ENCODE assay signal across 8 cellular contexts in genomic region chr10:72108004-72108370, GRCh38. TPM values are rescaled to one million over a fixed set of nuclear protein-coding genes. Genes with fewer than 3 reads are reported as not detected.
A peak's percentile ranks its signal among the peaks of the same experiment; 100 is the strongest.
DNase-seq lines count a peak whose midpoint lies in the region; ATAC-seq and TF ChIP-seq lines count a peak whose summit lies in the region.
"Not testable (repeated sequence)": the region's sequence is repeated elsewhere in the genome, so short reads cannot be mapped to it uniquely, and the experiment has no call there.

No MANE protein-coding gene starts in this region.

- H3K4me2 ChIP-seq in Karpas-422 (ENCODE audit: low read depth, low read length, poor library complexity, severe bottlenecking): not testable (repeated sequence)

- H3K4me3 Mint-ChIP-seq in CD4-positive, CD25-positive, alpha-beta regulatory T cell: peak overlapping the region; percentile 29 to 83 (median 69)
- H3K4me3 Mint-ChIP-seq in T-cell: peak overlapping the region; percentile 13 to 74 (median 67)
- H3K4me3 Mint-ChIP-seq in activated CD8-positive, alpha-beta T cell treated with anti-CD3 and anti-CD28 coated beads for 36 hours: peak overlapping the region; percentile 69
- peak overlapping the region; percentile 74 for H3K4me3 Mint-ChIP-seq in activated naive CD4-positive, alpha-beta T cell treated with anti-CD3 and anti-CD28 coated beads, Interleukin-2, amount 50 U/mL, for 24 hours
- H3K4me3 Mint-ChIP-seq in effector memory CD8-positive, alpha-beta T cell: peak overlapping the region in 1 of 2 donors; percentile 66
- H3K4me3 Mint-ChIP-seq in memory B cell; stimulated activated naive B cell treated with anti-CD40 and anti-IgM and Interleukin-4, amounts not matched to agents 10 μg/mL and 1 μg/mL and 100 μg/mL, for 72 hours: not testable (repeated sequence)

- H3K36me3 Mint-ChIP-seq in CD4-positive, CD25-positive, alpha-beta regulatory T cell; activated naive CD4-positive, alpha-beta T cell treated with anti-CD3 and anti-CD28 coated beads, Interleukin-2, amount 50 U/mL, for 24 hours; effector memory CD8-positive, alpha-beta T cell (ENCODE audit: insufficient read depth): not testable (repeated sequence)
- peaks cover 13% of the 10 kb centered on the region for H3K36me3 Mint-ChIP-seq in T-cell
- H3K36me3 Mint-ChIP-seq in activated CD8-positive, alpha-beta T cell treated with anti-CD3 and anti-CD28 coated beads for 36 hours (ENCODE audit: low read depth): peaks cover 35% of the 10 kb centered on the region
- H3K36me3 Mint-ChIP-seq in memory B cell: peaks cover 10% of the 10 kb centered on the region
- peaks cover 28 to 62% of the 10 kb centered on the region in 2 donors for H3K36me3 Mint-ChIP-seq in stimulated activated naive B cell treated with anti-CD40 and anti-IgM and Interleukin-4, amounts not matched to agents 10 μg/mL and 1 μg/mL and 100 μg/mL, for 72 hours

- peaks cover 53% of the 10 kb centered on the region for H3K4me1 ChIP-seq in CD4-positive, CD25-positive, alpha-beta regulatory T cell (ENCODE audit: control insufficient read depth, insufficient read depth, low read length, poor library complexity, severe bottlenecking)
- H3K4me1 ChIP-seq in Karpas-422 (ENCODE audit: low read length): peaks cover 20% of the 10 kb centered on the region

- not testable (repeated sequence) for H3K9ac ChIP-seq in Karpas-422 (ENCODE audit: low read length)

- H3K4me3 ChIP-seq in CD4-positive, CD25-positive, alpha-beta regulatory T cell (ENCODE audit: low read depth, low read length): peak overlapping the region; percentile 66
- not testable (repeated sequence) for H3K4me3 ChIP-seq in Karpas-422 (ENCODE audit: low read length)

- H3K27me3 ChIP-seq in CD4-positive, CD25-positive, alpha-beta regulatory T cell (ENCODE audit: control insufficient read depth, insufficient read depth, low read length); Karpas-422 (ENCODE audit: low read length): not testable (repeated sequence)

- POLR2A ChIA-PET in T-cell (lab: Charles Lee): interaction anchor here (0.8 to 2.3 kb wide), 3 partner anchors 19 to 34 kb away, joined by 4 to 10 read pairs (median 9); partner anchors contain the start of gene SPOCK2 (in 1 of the 2)
- POLR2A ChIA-PET in activated CD8-positive, alpha-beta T cell treated with anti-CD3 and anti-CD28 coated beads for 36 hours (lab: Charles Lee): interaction anchor here (0.7 to 2.0 kb wide), 8 partner anchors 8 to 220 kb away, joined by 3 to 8 read pairs (median 4); partner anchors contain the start of genes ANAPC16, ASCC1 and SPOCK2

- not testable (repeated sequence) for TF ChIP-seq CTCF in activated CD8-positive, alpha-beta T cell treated with anti-CD3 and anti-CD28 coated beads for 36 hours (IDR thresholded peaks at IDR 0.05)

- intact Hi-C loops in activated CD8-positive, alpha-beta T cell treated with anti-CD3 and anti-CD28 coated beads for 36 hours (cut with micrococcal nuclease): not testable (repeated sequence)

- H4K20me1 ChIP-seq in Karpas-422 (ENCODE audit: insufficient read depth, low read depth, low read length): not testable (repeated sequence)

- peaks cover 42 to 88% (median 65%) of the 10 kb centered on the region in 4 donors for H3K4me1 Mint-ChIP-seq in CD4-positive, CD25-positive, alpha-beta regulatory T cell
- H3K4me1 Mint-ChIP-seq in T-cell: peaks cover 82 to 86% (median 84%) of the 10 kb centered on the region in 3 donors
- peaks cover 70% of the 10 kb centered on the region for H3K4me1 Mint-ChIP-seq in activated CD8-positive, alpha-beta T cell treated with anti-CD3 and anti-CD28 coated beads for 36 hours (ENCODE audit: low read depth)
- peaks cover 90% of the 10 kb centered on the region for H3K4me1 Mint-ChIP-seq in activated naive CD4-positive, alpha-beta T cell treated with anti-CD3 and anti-CD28 coated beads, Interleukin-2, amount 50 U/mL, for 24 hours
- H3K4me1 Mint-ChIP-seq in effector memory CD8-positive, alpha-beta T cell (ENCODE audit: low read depth in 2 of 2): peaks cover 28 to 40% of the 10 kb centered on the region in 2 donors
- peaks cover 26% of the 10 kb centered on the region for H3K4me1 Mint-ChIP-seq in memory B cell
- peaks cover 24 to 39% of the 10 kb centered on the region in 2 donors for H3K4me1 Mint-ChIP-seq in stimulated activated naive B cell treated with anti-CD40 and anti-IgM and Interleukin-4, amounts not matched to agents 10 μg/mL and 1 μg/mL and 100 μg/mL, for 72 hours

- H2AFZ ChIP-seq in Karpas-422 (ENCODE audit: low read length): not testable (repeated sequence)

- not testable (repeated sequence) for H3K9me2 ChIP-seq in Karpas-422 (replicated peaks; ENCODE audit: insufficient read depth, low read length)

- CTCF ChIA-PET in T-cell (lab: Charles Lee): interaction anchor here (0.6 to 1.4 kb wide), 3 partner anchors 29 to 59 kb away, joined by 3 read pairs; no protein-coding TSS in a partner anchor
- CTCF ChIA-PET in activated CD8-positive, alpha-beta T cell treated with anti-CD3 and anti-CD28 coated beads for 36 hours (lab: Charles Lee): interaction anchor here (0.9 to 2.7 kb wide), 14 partner anchors 9 to 224 kb away, joined by 3 to 11 read pairs (median 5); partner anchors contain the start of gene SPOCK2

- ATAC-seq in CD4-positive, CD25-positive, alpha-beta regulatory T cell (ENCODE audit: low read depth in 2 of 2); effector memory CD8-positive, alpha-beta T cell (replicated peaks); memory B cell (ENCODE audit: low read depth); stimulated activated naive B cell treated with anti-CD40 and anti-IgM and Interleukin-4, amounts not matched to agents 10 μg/mL and 1 μg/mL and 100 μg/mL, for 72 hours (replicated peaks): not testable (repeated sequence)
- peak in 2 of 4 experiments; percentile 8 to 30 for ATAC-seq in T-cell (replicated peaks in 1 of 4)
- peak; percentile 25 for ATAC-seq in activated CD8-positive, alpha-beta T cell treated with anti-CD3 and anti-CD28 coated beads for 36 hours

- not testable (repeated sequence) for H3K9me3 ChIP-seq in CD4-positive, CD25-positive, alpha-beta regulatory T cell (ENCODE audit: control insufficient read depth in 2 of 2, low read length in 2 of 2); Karpas-422 (ENCODE audit: low read length)

- peak overlapping the region; percentile 78 for H3K27ac ChIP-seq in CD4-positive, CD25-positive, alpha-beta regulatory T cell (ENCODE audit: insufficient read depth, low read length, poor library complexity, severe bottlenecking)
- peak overlapping the region; percentile 34; the same call in 1 of the 2 replicates for H3K27ac ChIP-seq in Karpas-422 (ENCODE audit: low read length)

- not testable (repeated sequence) for DNase-seq in CD4-positive, CD25-positive, alpha-beta regulatory T cell; Karpas-422; T-cell; activated CD8-positive, alpha-beta T cell treated with anti-CD3 and anti-CD28 coated beads for 36 hours; effector memory CD8-positive, alpha-beta T cell; memory B cell (ENCODE audit: low spot score in 2 of 2); stimulated activated naive B cell treated with anti-CD40 and anti-IgM and Interleukin-4, amounts not matched to agents 10 μg/mL and 1 μg/mL and 100 μg/mL, for 72 hours

- not testable (repeated sequence) for H3K36me3 ChIP-seq in CD4-positive, CD25-positive, alpha-beta regulatory T cell (ENCODE audit: control insufficient read depth, insufficient read depth, low read length); Karpas-422 (ENCODE audit: insufficient read depth, low read length)

- H3K79me2 ChIP-seq in Karpas-422 (ENCODE audit: low read length): not testable (repeated sequence)

- H3K27me3 Mint-ChIP-seq in CD4-positive, CD25-positive, alpha-beta regulatory T cell; T-cell; activated CD8-positive, alpha-beta T cell treated with anti-CD3 and anti-CD28 coated beads for 36 hours; activated naive CD4-positive, alpha-beta T cell treated with anti-CD3 and anti-CD28 coated beads, Interleukin-2, amount 50 U/mL, for 24 hours; effector memory CD8-positive, alpha-beta T cell; memory B cell; stimulated activated naive B cell treated with anti-CD40 and anti-IgM and Interleukin-4, amounts not matched to agents 10 μg/mL and 1 μg/mL and 100 μg/mL, for 72 hours: not testable (repeated sequence)

- H3K9me3 Mint-ChIP-seq in CD4-positive, CD25-positive, alpha-beta regulatory T cell; T-cell; activated CD8-positive, alpha-beta T cell treated with anti-CD3 and anti-CD28 coated beads for 36 hours; activated naive CD4-positive, alpha-beta T cell treated with anti-CD3 and anti-CD28 coated beads, Interleukin-2, amount 50 U/mL, for 24 hours; effector memory CD8-positive, alpha-beta T cell; memory B cell; stimulated activated naive B cell treated with anti-CD40 and anti-IgM and Interleukin-4, amounts not matched to agents 10 μg/mL and 1 μg/mL and 100 μg/mL, for 72 hours: not testable (repeated sequence)

- H3K27ac Mint-ChIP-seq in CD4-positive, CD25-positive, alpha-beta regulatory T cell: peak overlapping the region; percentile 91 to 99 (median 94)
- peak overlapping the region; percentile 92 to 94 for H3K27ac Mint-ChIP-seq in T-cell
- peak overlapping the region; percentile 86 for H3K27ac Mint-ChIP-seq in activated CD8-positive, alpha-beta T cell treated with anti-CD3 and anti-CD28 coated beads for 36 hours
- peak overlapping the region; percentile 95 for H3K27ac Mint-ChIP-seq in activated naive CD4-positive, alpha-beta T cell treated with anti-CD3 and anti-CD28 coated beads, Interleukin-2, amount 50 U/mL, for 24 hours
- H3K27ac Mint-ChIP-seq in effector memory CD8-positive, alpha-beta T cell: peak overlapping the region; percentile 82 to 86
- peak overlapping the region; percentile 68 for H3K27ac Mint-ChIP-seq in memory B cell
- peak overlapping the region; percentile 69 for H3K27ac Mint-ChIP-seq in stimulated activated naive B cell treated with anti-CD40 and anti-IgM and Interleukin-4, amounts not matched to agents 10 μg/mL and 1 μg/mL and 100 μg/mL, for 72 hours

RNA-seq across cellular contexts. Expression of gene SPOCK2, which starts 19.6 kb away (rescaled TPM):
- total RNA-seq in CD4-positive, CD25-positive, alpha-beta regulatory T cell: 683 TPM
- 100 to 1,000 TPM; 221 to 321 (median 270) TPM for polyA plus RNA-seq in CD4-positive, CD25-positive, alpha-beta regulatory T cell
- total RNA-seq in Karpas-422 (2014; rRNA removed; shearing (Covaris generic); ENCODE audit: low replicate concordance): 4.4 TPM in 1 of 2 replicates, not detected in the other
- total RNA-seq in T-cell: 100 to 1,000 TPM; 501 to 684 (median 547) TPM
- 100 to 1,000 TPM; 134 to 135 TPM for total RNA-seq in activated CD8-positive, alpha-beta T cell treated with anti-CD3 and anti-CD28 coated beads for 36 hours

Comparison
In these comparisons a context has a peak if more than half of its experiments do, and no peak if none do; other contexts are left out.
1. RNA of gene SPOCK2, which starts 19.6 kb away (total RNA-seq): 683 TPM in CD4-positive, CD25-positive, alpha-beta regulatory T cell (single experiment), 501 to 684 TPM in T-cell and 134 to 135 TPM in activated CD8-positive, alpha-beta T cell treated with anti-CD3 and anti-CD28 coated beads for 36 hours; 4.4 TPM in Karpas-422; every median in the first group is over 10 times any median in the second.
2. Peak in every context shown above with its lines, with median percentiles within 50 percentile points of each other: H3K27ac Mint-ChIP-seq.